Comparison of ENCODE assay signal across 20 cellular contexts in the genomic region with DNA sequence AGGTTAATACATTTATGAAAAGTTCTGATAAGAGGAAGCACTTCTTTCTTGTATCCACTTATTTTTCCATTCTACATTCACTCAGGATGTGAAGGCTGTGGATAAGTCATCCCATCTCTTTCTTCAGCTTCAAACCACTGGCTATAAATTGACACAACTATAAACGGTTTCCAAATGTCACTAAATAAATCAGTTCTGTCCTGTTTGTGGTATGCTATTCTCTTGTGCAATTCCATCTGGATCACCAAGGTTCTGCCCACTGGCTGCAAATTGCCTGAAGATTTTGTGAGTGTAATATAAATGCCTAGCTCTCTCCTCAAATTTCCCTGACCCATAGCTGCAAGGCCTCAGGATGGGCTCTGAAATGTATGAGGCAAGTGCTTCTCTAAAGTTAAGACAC. TPM values are rescaled to one million over a fixed set of nuclear protein-coding genes. Genes with fewer than 3 reads are reported as not detected.
DNase-seq lines count a peak whose midpoint lies in the region; ATAC-seq and TF ChIP-seq lines count a peak whose summit lies in the region.
"Had no signal": no experiment of that assay in that cellular context is flagged by ENCODE, and none has a peak within 500 bp of the region (broad histone marks: within the 10 kb centered on the region; RNA-seq: fewer than 3 reads in every experiment).

No MANE protein-coding gene starts in this region.

- no peaks in the 10 kb centered on the region for H3K9me3 ChIP-seq in psoas muscle
- H3K9me3 ChIP-seq: SJCRH30 had no signal

- DNase-seq in AG10803 (ENCODE audit: low read depth) (peak; percentile 76), H4 (ENCODE audit: low spot score) (peak; percentile 7), fibroblast of mammary gland (ENCODE audit: low read depth) (peak; percentile 77), psoas muscle (no peak)
- no peak for DNase-seq in stimulated activated CD4-positive, alpha-beta T cell treated with anti-CD3 and anti-CD28 coated beads, Interleukin-15, amount 100 ng/mL, for 24 hours
- no peak for DNase-seq in effector CD8-positive, alpha-beta T cell (lab: John Stamatoyannopoulos, UW)
- DNase-seq: Calu3; CD4-positive, CD25-positive, alpha-beta regulatory T cell; DMS53; Kasumi-1; NCI-H1105 treated with DMSO at 0.1 percent for 48 hours; NCI-H1694 treated with DMSO at 0.1 percent for 48 hours; NCI-H2171; NCI-H446 treated with DMSO at 0.1 percent for 48 hours; NCI-H748 treated with DMSO at 0.1 percent for 48 hours; SJCRH30 had no signal

- H3K4me3 ChIP-seq in AG10803 (ENCODE audit: low read length): no peak overlapping the region
- H3K4me3 ChIP-seq in fibroblast of mammary gland (ENCODE audit: control insufficient read depth, low read depth, low read length): no peak overlapping the region
- H3K4me3 ChIP-seq in psoas muscle: no peak overlapping the region
- H3K4me3 ChIP-seq: SJCRH30 had no signal

- no peaks in the 10 kb centered on the region for H3K27me3 ChIP-seq in psoas muscle (ENCODE audit: insufficient read depth in 3 of 3, low read length in 2 of 3)
- H3K27me3 ChIP-seq: SJCRH30 had no signal

- intact Hi-C loops in psoas muscle (cut with DNase I): no loop called here

- no peak for TF ChIP-seq CTCF in AG10803 (conservative IDR thresholded peaks at IDR 0.05; ENCODE audit: low read length)
- TF ChIP-seq CTCF in fibroblast of mammary gland (conservative IDR thresholded peaks at IDR 0.05; ENCODE audit: control insufficient read depth, insufficient read depth, low read depth, low read length): no peak
- no peak for TF ChIP-seq CTCF in psoas muscle (IDR thresholded peaks at IDR 0.05)

- 10 to 13% (median 12%) methylated on average over 1 of the region's 1 CpG for WGBS in psoas muscle, 3 donors

- H3K27ac ChIP-seq in psoas muscle: peak overlapping the region; percentile 76
- H3K27ac ChIP-seq: HL-60, SJCRH30 had no signal

- peaks cover 16% of the 10 kb centered on the region for H3K4me1 ChIP-seq in psoas muscle
- H3K4me1 ChIP-seq: SJCRH30 had no signal

- H3K36me3 ChIP-seq in psoas muscle (ENCODE audit: insufficient read depth in 1 of 2, low read depth in 1 of 2): no peaks in the 10 kb centered on the region
- H3K36me3 ChIP-seq: SJCRH30 had no signal

- ATAC-seq in psoas muscle (peak; percentile 80 to 87 (median 84)), GM21447 (IDR thresholded peaks at IDR 0.05; ENCODE audit: unreplicated experiment) (no peak), HG02840 (IDR thresholded peaks at IDR 0.05; ENCODE audit: low FRiP score, unreplicated experiment) (no peak)

RNA-seq across cellular contexts. Expression of a gene that starts 7.1 kb away (rescaled TPM):
- not detected in 2 replicates for total RNA-seq in H4 (2014; rRNA removed; shearing (Covaris generic))
- 100 to 1,000 TPM; 127 to 258 (median 174) TPM for total RNA-seq in psoas muscle
- 100 to 1,000 TPM in 2 of 3 donors, 1 to 10 TPM in 1; 9.0 to 133 (median 129) TPM for polyA plus RNA-seq in psoas muscle
- total RNA-seq: Calu3; CD4-positive, CD25-positive, alpha-beta regulatory T cell had no signal
- polyA plus RNA-seq: IgD-negative memory B cell had no signal

RNA-seq across cellular contexts. Expression of a gene that starts 44.8 kb away (rescaled TPM):
- 34.3 and 66.8 TPM in 2 replicates for total RNA-seq in H4 (2014; rRNA removed; shearing (Covaris generic))
- total RNA-seq in psoas muscle: 100 to 1,000 TPM; 121 to 191 (median 156) TPM
- polyA plus RNA-seq in psoas muscle: 100 to 1,000 TPM in 2 of 3 donors, 10 to 100 TPM in 1; 82.1 to 171 (median 146) TPM

RNA-seq across cellular contexts. Expression of a gene that starts 49.4 kb away (rescaled TPM):
- total RNA-seq in H4 (2014; rRNA removed; shearing (Covaris generic)): 35.3 and 57.5 TPM in 2 replicates
- total RNA-seq in psoas muscle: 10 to 100 TPM; 32.7 to 44.6 (median 42.3) TPM
- 10 to 100 TPM; 20.5 to 59.3 (median 29.5) TPM for polyA plus RNA-seq in psoas muscle

Comparison
In these comparisons a context has a peak if more than half of its experiments do, and no peak if none do; other contexts are left out.
1. DNase-seq: peak in AG10803 (single experiment), H4 (single experiment) and fibroblast of mammary gland (single experiment); none in psoas muscle (0 of 2), stimulated activated CD4-positive, alpha-beta T cell treated with anti-CD3 and anti-CD28 coated beads, Interleukin-15, amount 100 ng/mL, for 24 hours (single experiment) and effector CD8-positive, alpha-beta T cell (single experiment).
2. ATAC-seq: peak in psoas muscle (4 of 4); none in GM21447 (single experiment) and HG02840 (single experiment).
3. RNA of a gene that starts 7.1 kb away (total RNA-seq): 127 to 258 TPM in psoas muscle; not detected in H4; every median in the first group is over 100 times any median in the second.